ENCODE assay signal across 12 cellular contexts in the genomic region with DNA sequence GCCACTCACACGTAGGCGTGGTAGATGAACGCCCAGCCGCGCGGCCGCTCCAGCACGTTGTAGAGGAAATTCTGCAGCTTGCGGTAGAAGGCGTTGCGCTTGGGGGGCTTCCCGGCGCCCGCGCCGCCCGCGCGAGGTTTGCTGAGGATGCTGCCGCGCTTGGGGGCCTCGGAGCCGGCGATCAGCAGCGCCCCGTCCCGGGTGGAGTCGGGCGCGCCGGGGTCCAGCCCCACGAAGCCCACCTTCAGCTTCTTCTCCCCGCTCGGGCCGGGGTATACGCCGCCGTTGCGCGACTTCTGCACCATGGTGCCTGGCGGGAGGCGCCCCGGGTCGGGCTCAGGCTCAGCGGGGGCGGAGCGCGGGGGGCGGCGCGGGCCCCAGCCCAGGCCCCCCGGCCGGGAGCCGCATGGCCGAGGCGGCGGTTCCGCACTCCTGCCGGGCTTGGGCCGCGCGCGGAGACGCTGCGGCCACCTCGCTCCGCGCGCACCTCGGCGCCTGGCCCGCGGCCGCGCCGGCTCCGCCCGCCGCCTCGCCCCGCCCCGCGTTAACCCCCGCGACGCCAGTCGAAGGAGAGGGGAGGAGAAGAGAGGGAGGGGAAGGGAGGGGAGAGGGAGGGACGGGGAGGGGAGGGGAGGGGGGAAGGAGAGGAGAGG. TPM values are rescaled to one million over a fixed set of nuclear protein-coding genes. Genes with fewer than 3 reads are reported as not detected.
DNase-seq lines count a peak whose midpoint lies in the region; ATAC-seq and TF ChIP-seq lines count a peak whose summit lies in the region.
"Had no signal": no experiment of that assay in that cellular context is flagged by ENCODE, and none has a peak within 500 bp of the region (broad histone marks: within the 10 kb centered on the region; RNA-seq: fewer than 3 reads in every experiment).

A gene (minus strand): TSS at position 497 of the 653 bp plus-strand sequence. CDS start 192 bp downstream, at position 305.

- WGBS in upper lobe of left lung, 2 donors, result 0 to 4% methylated on average over 18 to 31 of the region's 88 CpGs

- ATAC-seq in natural killer cell, result peak in 2 of 3 donors; percentile 53 to 64
- ATAC-seq in natural killer cell treated with Interleukin-12 subunit alpha and Interleukin-12 subunit beta and Interleukin-15 and Interleukin-18, amount 100 ng/mL, for 72 hours, result no peak
- no peak for ATAC-seq in upper lobe of left lung (ENCODE audit: low FRiP score in 2 of 2)
- no peak for ATAC-seq in HG02759 (IDR thresholded peaks at IDR 0.05; ENCODE audit: unreplicated experiment)
- ATAC-seq: activated CD4-positive, alpha-beta T cell treated with anti-CD3 and anti-CD28 coated beads for 36 hours had no signal

- TF ChIP-seq CTCF in natural killer cell (IDR thresholded peaks at IDR 0.05) (no peak), PC-9 (conservative IDR thresholded peaks at IDR 0.05) (no peak), upper lobe of left lung (IDR thresholded peaks at IDR 0.05) (no peak)

- no peaks in the 10 kb centered on the region for H3K36me3 ChIP-seq in PC-9 (ENCODE audit: low read depth)
- no peaks in the 10 kb centered on the region for H3K36me3 ChIP-seq in upper lobe of left lung

- H3K9me3 ChIP-seq in PC-9 (ENCODE audit: insufficient read depth, low read depth) (no peaks in the 10 kb centered on the region), upper lobe of left lung (no peaks in the 10 kb centered on the region)

- no peaks in the 10 kb centered on the region for H3K36me3 Mint-ChIP-seq in natural killer cell
- H3K36me3 Mint-ChIP-seq in natural killer cell treated with Interleukin-12 subunit alpha and Interleukin-12 subunit beta and Interleukin-15 and Interleukin-18, amount 100 ng/mL, for 72 hours, result no peaks in the 10 kb centered on the region
- no peaks in the 10 kb centered on the region for H3K36me3 Mint-ChIP-seq in activated T-helper 1 cell treated with anti-CD3 and anti-CD28 coated beads, Interleukin-12 subunit alpha, Interleukin-12 subunit beta, Interleukin-2, Interleukin-4 antibody, amounts not matched to agents 30 ng/mL and 10 ng/mL and 1 ng/mL, durations not matched to agents 14 hours and 24 hours and 36 hours (ENCODE audit: low read depth)
- H3K36me3 Mint-ChIP-seq: activated naive CD4-positive, alpha-beta T cell treated with anti-CD3 and anti-CD28 coated beads, Interleukin-2, amount 50 U/mL, for 72 hours had no signal

- H3K27me3 ChIP-seq in PC-9 (ENCODE audit: insufficient read depth, low read depth) (peaks cover 94% of the 10 kb centered on the region), upper lobe of left lung (peaks cover 0 to 38% (median 22%) of the 10 kb centered on the region in 4 donors)

- H3K4me1 Mint-ChIP-seq in natural killer cell, result peaks cover 0 to 6% of the 10 kb centered on the region in 2 donors
- peaks cover 0 to 8% of the 10 kb centered on the region in 2 donors for H3K4me1 Mint-ChIP-seq in natural killer cell treated with Interleukin-12 subunit alpha and Interleukin-12 subunit beta and Interleukin-15 and Interleukin-18, amount 100 ng/mL, for 72 hours (ENCODE audit: low read depth in 2 of 2)
- no peaks in the 10 kb centered on the region for H3K4me1 Mint-ChIP-seq in activated T-helper 1 cell treated with anti-CD3 and anti-CD28 coated beads, Interleukin-12 subunit alpha, Interleukin-12 subunit beta, Interleukin-2, Interleukin-4 antibody, amounts not matched to agents 30 ng/mL and 10 ng/mL and 1 ng/mL, durations not matched to agents 14 hours and 24 hours and 36 hours (ENCODE audit: low read depth)

- peak within 1 kb of the TSS; percentile 69 for H3K4me3 Mint-ChIP-seq in natural killer cell
- no peak within 1 kb of the TSS for H3K4me3 Mint-ChIP-seq in natural killer cell treated with Interleukin-12 subunit alpha and Interleukin-12 subunit beta and Interleukin-15 and Interleukin-18, amount 100 ng/mL, for 72 hours
- H3K4me3 Mint-ChIP-seq in activated T-helper 1 cell treated with anti-CD3 and anti-CD28 coated beads, Interleukin-12 subunit alpha, Interleukin-12 subunit beta, Interleukin-2, Interleukin-4 antibody, amounts not matched to agents 30 ng/mL and 10 ng/mL and 1 ng/mL, durations not matched to agents 14 hours and 24 hours and 36 hours, result no peak within 1 kb of the TSS
- H3K4me3 Mint-ChIP-seq: activated CD4-positive, alpha-beta T cell treated with anti-CD3 and anti-CD28 coated beads for 36 hours had no signal

- H3K9me3 Mint-ChIP-seq in natural killer cell, result no peaks in the 10 kb centered on the region
- no peaks in the 10 kb centered on the region for H3K9me3 Mint-ChIP-seq in natural killer cell treated with Interleukin-12 subunit alpha and Interleukin-12 subunit beta and Interleukin-15 and Interleukin-18, amount 100 ng/mL, for 72 hours
- H3K9me3 Mint-ChIP-seq in activated T-helper 1 cell treated with anti-CD3 and anti-CD28 coated beads, Interleukin-12 subunit alpha, Interleukin-12 subunit beta, Interleukin-2, Interleukin-4 antibody, amounts not matched to agents 30 ng/mL and 10 ng/mL and 1 ng/mL, durations not matched to agents 14 hours and 24 hours and 36 hours, result no peaks in the 10 kb centered on the region
- H3K9me3 Mint-ChIP-seq: activated naive CD4-positive, alpha-beta T cell treated with anti-CD3 and anti-CD28 coated beads, Interleukin-2, amount 50 U/mL, for 72 hours had no signal

- H3K27me3 Mint-ChIP-seq in natural killer cell (ENCODE audit: low read depth in 2 of 2), result peaks cover 18 to 25% of the 10 kb centered on the region in 2 donors
- H3K27me3 Mint-ChIP-seq in natural killer cell treated with Interleukin-12 subunit alpha and Interleukin-12 subunit beta and Interleukin-15 and Interleukin-18, amount 100 ng/mL, for 72 hours, result peaks cover 8 to 19% of the 10 kb centered on the region in 2 donors
- peaks cover 29% of the 10 kb centered on the region for H3K27me3 Mint-ChIP-seq in activated T-helper 1 cell treated with anti-CD3 and anti-CD28 coated beads, Interleukin-12 subunit alpha, Interleukin-12 subunit beta, Interleukin-2, Interleukin-4 antibody, amounts not matched to agents 30 ng/mL and 10 ng/mL and 1 ng/mL, durations not matched to agents 14 hours and 24 hours and 36 hours (ENCODE audit: insufficient read depth)

- H3K27ac Mint-ChIP-seq in natural killer cell, result no peak within 1 kb of the TSS
- H3K27ac Mint-ChIP-seq in natural killer cell treated with Interleukin-12 subunit alpha and Interleukin-12 subunit beta and Interleukin-15 and Interleukin-18, amount 100 ng/mL, for 72 hours, result no peak within 1 kb of the TSS
- no peak within 1 kb of the TSS for H3K27ac Mint-ChIP-seq in activated T-helper 1 cell treated with anti-CD3 and anti-CD28 coated beads, Interleukin-12 subunit alpha, Interleukin-12 subunit beta, Interleukin-2, Interleukin-4 antibody, amounts not matched to agents 30 ng/mL and 10 ng/mL and 1 ng/mL, durations not matched to agents 14 hours and 24 hours and 36 hours
- H3K27ac Mint-ChIP-seq: activated CD4-positive, alpha-beta T cell treated with anti-CD3 and anti-CD28 coated beads for 36 hours; activated naive CD4-positive, alpha-beta T cell treated with anti-CD3 and anti-CD28 coated beads, Interleukin-2, amount 50 U/mL, for 72 hours had no signal

- CTCF ChIA-PET in PC-9 (lab: Charles Lee), result no interaction called here

- H3F3A ChIP-seq in PC-9 (ENCODE audit: insufficient read depth, low read depth), result no peaks in the 10 kb centered on the region; the same call in 1 of the 2 replicates

- no peak within 1 kb of the TSS for H3K27ac ChIP-seq in PC-9
- no peak within 1 kb of the TSS for H3K27ac ChIP-seq in upper lobe of left lung

- no TSS peak for BruUV-seq in PC-9 (replicated peaks; lab: Mats Ljungman, UMichigan)

- no peaks in the 10 kb centered on the region for H3K4me1 ChIP-seq in PC-9 (replicated peaks; ENCODE audit: insufficient read depth)
- peaks cover 10 to 13% (median 12%) of the 10 kb centered on the region in 4 donors for H3K4me1 ChIP-seq in upper lobe of left lung

- no peak for TF ChIP-seq POLR2A in upper lobe of left lung (IDR thresholded peaks at IDR 0.05)

- no peak for TF ChIP-seq EP300 in upper lobe of left lung (IDR thresholded peaks at IDR 0.05)

- DNase-seq in natural killer cell, result no peak
- DNase-seq in natural killer cell treated with Interleukin-12 subunit alpha and Interleukin-12 subunit beta and Interleukin-15 and Interleukin-18, amount 100 ng/mL, for 72 hours (ENCODE audit: low spot score), result no peak
- no peak for DNase-seq in PC-9
- DNase-seq in iPS-NIHi7 (ENCODE audit: extremely low spot score), result peak; percentile 71
- peak in 1 of 2 donors; percentile 85 for DNase-seq in upper lobe of left lung
- no peak for DNase-seq in effector CD4-positive, alpha-beta T cell
- DNase-seq in activated T-helper 1 cell treated with anti-CD3 and anti-CD28 coated beads, Interleukin-12 subunit alpha, Interleukin-12 subunit beta, Interleukin-2, Interleukin-4 antibody, amounts not matched to agents 30 ng/mL and 10 ng/mL and 1 ng/mL, durations not matched to agents 14 hours and 24 hours and 36 hours (ENCODE audit: low spot score), result no peak
- DNase-seq: activated CD4-positive, alpha-beta T cell treated with anti-CD3 and anti-CD28 coated beads for 36 hours; MV-4-11 had no signal

- no peaks in the 10 kb centered on the region for H3K79me2 ChIP-seq in PC-9 (ENCODE audit: low read depth)

- no peak within 1 kb of the TSS; the same call in 1 of the 2 replicates for H3K4me3 ChIP-seq in PC-9
- peak within 1 kb of the TSS in 3 of 4 donors; percentile 16 to 24 (median 23) for H3K4me3 ChIP-seq in upper lobe of left lung

- H2AFZ ChIP-seq in PC-9, result no peak within 1 kb of the TSS

- no peaks in the 10 kb centered on the region for H3K9me2 ChIP-seq in PC-9 (ENCODE audit: insufficient read depth)

- intact Hi-C loops in natural killer cell (cut with micrococcal nuclease), result no loop called here
- intact Hi-C loops in PC-9 (cut with micrococcal nuclease; ENCODE audit: unreplicated experiment), result no loop called here
- intact Hi-C loops in activated T-helper 1 cell treated with anti-CD3 and anti-CD28 coated beads, Interleukin-12 subunit alpha, Interleukin-12 subunit beta, Interleukin-2, Interleukin-4 antibody, amounts not matched to agents 30 ng/mL and 10 ng/mL and 1 ng/mL, durations not matched to agents 14 hours and 24 hours and 36 hours (cut with micrococcal nuclease), result no loop called here

- POLR2A ChIA-PET in PC-9 (lab: Charles Lee; ENCODE audit: unreplicated experiment), result no interaction called here

- no peaks in the 10 kb centered on the region; the same call in 1 of the 2 replicates for H4K20me1 ChIP-seq in PC-9 (ENCODE audit: insufficient read depth)

- H3K4me2 ChIP-seq in PC-9, result peak within 1 kb of the TSS; percentile 28; the same call in 1 of the 2 replicates

RNA-seq across cellular contexts. Expression of the gene that starts here (rescaled TPM):
- total RNA-seq in natural killer cell, result not detected
- total RNA-seq in natural killer cell treated with Interleukin-12 subunit alpha and Interleukin-12 subunit beta and Interleukin-15 and Interleukin-18, amount 100 ng/mL, for 72 hours, result not detected
- 0.30 TPM in 1 of 2 replicates, not detected in the other for total RNA-seq in PC-9 (2021)
- under 1 TPM in 1 of 6 donors, not detected in 5; 0.66 TPM for total RNA-seq in upper lobe of left lung
- not detected in 2 replicates for total RNA-seq in activated T-helper 1 cell treated with anti-CD3 and anti-CD28 coated beads, Interleukin-12 subunit alpha, Interleukin-12 subunit beta, Interleukin-2, Interleukin-4 antibody, amounts not matched to agents 30 ng/mL and 10 ng/mL and 1 ng/mL, durations not matched to agents 14 hours and 24 hours and 36 hours
- total RNA-seq: activated CD4-positive, alpha-beta T cell treated with anti-CD3 and anti-CD28 coated beads for 36 hours; renal cortical epithelial cell had no signal

Comparison
In these comparisons a context has a peak if more than half of its experiments do, and no peak if none do; other contexts are left out.
1. Peak in ATAC-seq in natural killer cell; RNA of the gene not detected or under 1 TPM.